23 cellular contexts compared by ENCODE assay signal in the genomic region with DNA sequence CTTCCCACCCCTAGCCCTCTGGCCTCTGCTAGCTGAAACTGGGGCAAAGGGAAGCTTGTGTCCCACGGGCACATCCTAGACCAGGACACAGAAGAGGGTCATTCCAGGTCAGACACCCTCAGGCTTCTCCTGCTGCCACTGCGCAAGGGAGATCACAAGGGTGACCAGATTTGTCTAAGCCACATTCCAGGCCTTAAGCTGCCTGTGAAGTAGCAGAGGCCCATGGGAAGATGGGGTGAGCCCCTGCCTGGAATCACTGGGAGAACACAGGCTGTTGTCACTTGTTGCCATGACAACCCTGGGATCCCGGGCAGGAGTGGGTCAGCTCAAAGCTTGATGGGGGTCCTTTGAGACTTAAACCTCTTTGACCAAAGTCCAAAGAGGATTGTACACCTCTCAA. TPM values are rescaled to one million over a fixed set of nuclear protein-coding genes. Genes with fewer than 3 reads are reported as not detected.
"Had no signal": no experiment of that assay in that cellular context is flagged by ENCODE, and none has a peak within 500 bp of the region (broad histone marks: within the 10 kb centered on the region; RNA-seq: fewer than 3 reads in every experiment).

No MANE protein-coding gene starts in this region.

- H3K4me1 ChIP-seq: body of pancreas had no signal

- H3K27me3 ChIP-seq: body of pancreas, colonic mucosa, hepatocyte, tibial nerve, vagina had no signal

- H3K36me3 Mint-ChIP-seq: activated naive CD8-positive, alpha-beta T cell; natural killer cell treated with Interleukin-12 subunit alpha and Interleukin-12 subunit beta and Interleukin-15 and Interleukin-18, amount 100 ng/mL, for 72 hours; stimulated activated naive B cell treated with anti-CD40 and anti-IgM and Interleukin-4, amounts not matched to agents 10 μg/mL and 1 μg/mL and 100 μg/mL, for 72 hours had no signal

- H3K36me3 ChIP-seq: colonic mucosa, tibial nerve, vagina had no signal

- ATAC-seq: body of pancreas; esophagus mucosa; natural killer cell treated with Interleukin-12 subunit alpha and Interleukin-12 subunit beta and Interleukin-15 and Interleukin-18, amount 100 ng/mL, for 72 hours; stimulated activated naive B cell treated with anti-CD40 and anti-IgM and Interleukin-4, amounts not matched to agents 10 μg/mL and 1 μg/mL and 100 μg/mL, for 72 hours had no signal

- H3K9me3 ChIP-seq: body of pancreas, colonic mucosa, tibial nerve, vagina had no signal

- H3K27ac ChIP-seq: body of pancreas, colonic mucosa, hepatocyte, tibial nerve, vagina had no signal

- H3K4me3 Mint-ChIP-seq: activated CD4-positive, alpha-beta T cell treated with anti-CD3 and anti-CD28 coated beads, Interleukin-2, amount 10 ng/mL, durations not matched to agents 7 days and 5 days; activated naive CD8-positive, alpha-beta T cell; natural killer cell treated with Interleukin-12 subunit alpha and Interleukin-12 subunit beta and Interleukin-15 and Interleukin-18, amount 100 ng/mL, for 72 hours; stimulated activated naive B cell treated with anti-CD40 and anti-IgM and Interleukin-4, amounts not matched to agents 10 μg/mL and 1 μg/mL and 100 μg/mL, for 72 hours had no signal

- H3K4me1 Mint-ChIP-seq: activated CD4-positive, alpha-beta T cell treated with anti-CD3 and anti-CD28 coated beads, Interleukin-2, amount 10 ng/mL, durations not matched to agents 7 days and 5 days; stimulated activated naive B cell treated with anti-CD40 and anti-IgM and Interleukin-4, amounts not matched to agents 10 μg/mL and 1 μg/mL and 100 μg/mL, for 72 hours had no signal

- H3K27me3 Mint-ChIP-seq: activated CD4-positive, alpha-beta T cell treated with anti-CD3 and anti-CD28 coated beads, Interleukin-2, amount 10 ng/mL, durations not matched to agents 7 days and 5 days; activated naive CD8-positive, alpha-beta T cell; stimulated activated naive B cell treated with anti-CD40 and anti-IgM and Interleukin-4, amounts not matched to agents 10 μg/mL and 1 μg/mL and 100 μg/mL, for 72 hours had no signal

- H3K4me3 ChIP-seq: body of pancreas, colonic mucosa, hepatocyte, tibial nerve, vagina had no signal

- H3K27ac Mint-ChIP-seq: activated CD4-positive, alpha-beta T cell treated with anti-CD3 and anti-CD28 coated beads, Interleukin-2, amount 10 ng/mL, durations not matched to agents 7 days and 5 days; activated naive CD8-positive, alpha-beta T cell; natural killer cell treated with Interleukin-12 subunit alpha and Interleukin-12 subunit beta and Interleukin-15 and Interleukin-18, amount 100 ng/mL, for 72 hours; stimulated activated naive B cell treated with anti-CD40 and anti-IgM and Interleukin-4, amounts not matched to agents 10 μg/mL and 1 μg/mL and 100 μg/mL, for 72 hours had no signal

- DNase-seq: activated CD4-positive, alpha-beta T cell treated with anti-CD3 and anti-CD28 coated beads, Interleukin-2, amount 10 ng/mL, durations not matched to agents 7 days and 5 days; activated CD4-positive, CD25-positive, alpha-beta regulatory T cell; activated CD8-positive, alpha-beta memory T cell treated with anti-CD3 and anti-CD28 coated beads for 24 hours; activated gamma-delta T cell treated with Interleukin-2 at 50 U/mL for 16 hours; amygdala; body of pancreas; central memory CD4-positive, alpha-beta T cell; colonic mucosa; islet precursor cell; mesendoderm; stimulated activated CD4-positive, alpha-beta T cell treated with anti-CD3 and anti-CD28 coated beads, Interleukin-4, amount 100 ng/mL, for 1 hour; stimulated activated naive B cell treated with anti-CD40 and anti-IgM and Interleukin-4, amounts not matched to agents 10 μg/mL and 1 μg/mL and 100 μg/mL, for 72 hours had no signal

- H3K9me3 Mint-ChIP-seq: activated CD4-positive, alpha-beta T cell treated with anti-CD3 and anti-CD28 coated beads, Interleukin-2, amount 10 ng/mL, durations not matched to agents 7 days and 5 days; natural killer cell treated with Interleukin-12 subunit alpha and Interleukin-12 subunit beta and Interleukin-15 and Interleukin-18, amount 100 ng/mL, for 72 hours; stimulated activated naive B cell treated with anti-CD40 and anti-IgM and Interleukin-4, amounts not matched to agents 10 μg/mL and 1 μg/mL and 100 μg/mL, for 72 hours had no signal

RNA-seq across cellular contexts. Expression of a gene that starts 10.8 kb away (rescaled TPM):
- total RNA-seq: activated CD4-positive, alpha-beta T cell treated with anti-CD3 and anti-CD28 coated beads, Interleukin-2, amount 10 ng/mL, durations not matched to agents 7 days and 5 days; body of pancreas; colonic mucosa; natural killer cell treated with Interleukin-12 subunit alpha and Interleukin-12 subunit beta and Interleukin-15 and Interleukin-18, amount 100 ng/mL, for 72 hours; pulmonary artery endothelial cell; subcutaneous adipose tissue; T-helper 2 cell treated with Interferon-gamma antibody and Interleukin-4, amounts not matched to agents 100 ng/mL and 5 ng/mL, for 36 hours had no signal

RNA-seq across cellular contexts. Expression of a gene that starts 18.3 kb away (rescaled TPM):
- total RNA-seq: activated CD4-positive, alpha-beta T cell treated with anti-CD3 and anti-CD28 coated beads, Interleukin-2, amount 10 ng/mL, durations not matched to agents 7 days and 5 days; natural killer cell treated with Interleukin-12 subunit alpha and Interleukin-12 subunit beta and Interleukin-15 and Interleukin-18, amount 100 ng/mL, for 72 hours; pulmonary artery endothelial cell; T-helper 2 cell treated with Interferon-gamma antibody and Interleukin-4, amounts not matched to agents 100 ng/mL and 5 ng/mL, for 36 hours had no signal

RNA-seq across cellular contexts. Expression of a gene that starts 44.3 kb away (rescaled TPM):
- total RNA-seq: activated CD4-positive, alpha-beta T cell treated with anti-CD3 and anti-CD28 coated beads, Interleukin-2, amount 10 ng/mL, durations not matched to agents 7 days and 5 days; body of pancreas; liver; natural killer cell treated with Interleukin-12 subunit alpha and Interleukin-12 subunit beta and Interleukin-15 and Interleukin-18, amount 100 ng/mL, for 72 hours; osteocyte; pulmonary artery endothelial cell; subcutaneous adipose tissue; T-helper 2 cell treated with Interferon-gamma antibody and Interleukin-4, amounts not matched to agents 100 ng/mL and 5 ng/mL, for 36 hours; tibial nerve; vagina had no signal
